Comparison of ENCODE assay signal across 10 cellular contexts in genomic region chr15:69893863-69894262, GRCh38.
DNase-seq lines count a peak whose midpoint lies in the region; ATAC-seq, FAIRE-seq and TF ChIP-seq lines count a peak whose summit lies in the region.
"Had no signal": no experiment of that assay in that cellular context is flagged by ENCODE, and none has a peak within 500 bp of the region (broad histone marks: within the 10 kb centered on the region; RNA-seq: fewer than 3 reads in every experiment).

No MANE protein-coding gene starts in this region.

- peaks cover 15% of the 10 kb centered on the region for H3K9me3 Mint-ChIP-seq in type B pancreatic cell

- H3K27me3 Mint-ChIP-seq in type B pancreatic cell, result peaks cover 42% of the 10 kb centered on the region

- DNase-seq in NCI-H526 (lab: John Stamatoyannopoulos, UW) (peak; percentile 21 to 37), NCI-H526 treated with DMSO at 0.1 percent for 48 hours (lab: John Stamatoyannopoulos, UW) (no peak), T47D (ENCODE audit: low read depth in 1 of 2, low spot score in 1 of 2) (peak; percentile 26 to 59), iris pigment epithelial cell (ENCODE audit: low read depth) (peak; percentile 59), urothelium cell line (ENCODE audit: low spot score) (peak; percentile 37), type B pancreatic cell (ENCODE audit: extremely low spot score, unreplicated experiment) (no peak), NCI-H2227 treated with DMSO at 0.1 percent for 48 hours (lab: John Stamatoyannopoulos, UW) (no peak)
- DNase-seq: activated T-cell treated with anti-CD3 and anti-CD28 coated beads, Interleukin-2, amount 50 U/mL, for 1 hour had no signal

- no peak overlapping the region for H3K4me3 Mint-ChIP-seq in type B pancreatic cell

- no peak overlapping the region for H3K27ac Mint-ChIP-seq in type B pancreatic cell

- peaks cover 9% of the 10 kb centered on the region for H3K4me1 Mint-ChIP-seq in type B pancreatic cell (ENCODE audit: unreplicated experiment)

- ATAC-seq in HG03025 (IDR thresholded peaks at IDR 0.05; ENCODE audit: low FRiP score, unreplicated experiment), result no peak
- ATAC-seq: Panc1 had no signal

- no peak for FAIRE-seq in urothelium cell line (lab: Jason Lieb, UNC)

- in situ Hi-C loops in T47D (cut with HindIII; ENCODE audit: low pct_unique_long_range_greater_than_20kb, low sequenced_read_pairs), result no loop called here

- TF ChIP-seq CTCF in type B pancreatic cell (conservative IDR thresholded peaks at IDR 0.05), result no peak

- H3K36me3 Mint-ChIP-seq in type B pancreatic cell, result no peaks in the 10 kb centered on the region

Comparison
In these comparisons a context has a peak if more than half of its experiments do, and no peak if none do; other contexts are left out.
1. DNase-seq: peak in NCI-H526 (2 of 2), T47D (2 of 2), iris pigment epithelial cell (single experiment) and urothelium cell line (single experiment); none in NCI-H526 treated with DMSO at 0.1 percent for 48 hours (single experiment), type B pancreatic cell (single experiment) and NCI-H2227 treated with DMSO at 0.1 percent for 48 hours (single experiment).